Comparison of ENCODE assay signal across 15 cellular contexts in genomic region chr11:115206365-115207022, GRCh38.
A peak's percentile ranks its signal among the peaks of the same experiment; 100 is the strongest.
DNase-seq lines count a peak whose midpoint lies in the region; ATAC-seq and TF ChIP-seq lines count a peak whose summit lies in the region.
"Had no signal": no experiment of that assay in that cellular context is flagged by ENCODE, and none has a peak within 500 bp of the region (broad histone marks: within the 10 kb centered on the region; RNA-seq: fewer than 3 reads in every experiment).

No MANE protein-coding gene starts in this region.

- intact Hi-C loops in cardiac septum (cut with DNase I) = no loop called here

- TF ChIP-seq CTCF in cardiac muscle cell (IDR thresholded peaks at IDR 0.05; ENCODE audit: low read depth, low read length) (no peak), endothelial cell (IDR thresholded peaks at IDR 0.05; ENCODE audit: unreplicated experiment) (no peak), nephron progenitor cell (IDR thresholded peaks at IDR 0.05) (no peak)

- H3K27ac Mint-ChIP-seq in endothelial cell (ENCODE audit: unreplicated experiment) (no peak overlapping the region), nephron progenitor cell (peak overlapping the region; percentile 24)
- H3K27ac Mint-ChIP-seq: CD4-positive, CD25-positive, alpha-beta regulatory T cell had no signal

- H3K4me1 ChIP-seq in cardiac muscle cell (ENCODE audit: low read depth) = peaks cover 51% of the 10 kb centered on the region

- H3K4me1 Mint-ChIP-seq in endothelial cell (ENCODE audit: unreplicated experiment) = peaks cover 39% of the 10 kb centered on the region
- H3K4me1 Mint-ChIP-seq in nephron progenitor cell = peaks cover 89% of the 10 kb centered on the region
- H3K4me1 Mint-ChIP-seq: CD4-positive, CD25-positive, alpha-beta regulatory T cell had no signal

- H3K9me3 Mint-ChIP-seq in endothelial cell (ENCODE audit: unreplicated experiment) (no peaks in the 10 kb centered on the region), nephron progenitor cell (no peaks in the 10 kb centered on the region)

- no peaks in the 10 kb centered on the region for H3K36me3 Mint-ChIP-seq in endothelial cell (ENCODE audit: low read depth, unreplicated experiment)
- peaks cover 46% of the 10 kb centered on the region for H3K36me3 Mint-ChIP-seq in nephron progenitor cell (ENCODE audit: low read depth)
- H3K36me3 Mint-ChIP-seq: CD4-positive, CD25-positive, alpha-beta regulatory T cell had no signal

- DNase-seq in cardiac muscle cell (ENCODE audit: low read depth in 1 of 2, low spot score in 1 of 2) = no peak
- no peak for DNase-seq in cardiac septum (ENCODE audit: low spot score)
- peak; percentile 80 for DNase-seq in SK-N-DZ (ENCODE audit: low spot score)
- no peak for DNase-seq in endothelial cell (ENCODE audit: low spot score)
- no peak for DNase-seq in nephron progenitor cell
- no peak for DNase-seq in NCI-H1105 treated with DMSO at 0.1 percent for 48 hours (lab: John Stamatoyannopoulos, UW)
- no peak for DNase-seq in DMS79 treated with DMSO at 0.1 percent for 48 hours (lab: John Stamatoyannopoulos, UW)
- DNase-seq: 8988T; AML-193; CD4-positive, CD25-positive, alpha-beta regulatory T cell; GM23248; IMR-90 had no signal

- H3K36me3 ChIP-seq in cardiac muscle cell = no peaks in the 10 kb centered on the region
- H3K36me3 ChIP-seq: BLaER1 treated with 17β-estradiol and CSF1 and Interleukin-3, amounts not matched to agents 10 nM and 100 nM had no signal

- peak overlapping the region; percentile 50 for H3K27ac ChIP-seq in cardiac muscle cell
- H3K27ac ChIP-seq: BLaER1 treated with 17β-estradiol and CSF1 and Interleukin-3, amounts not matched to agents 10 nM and 100 nM; GM23248 had no signal

- no peaks in the 10 kb centered on the region for H3K27me3 ChIP-seq in cardiac muscle cell
- H3K27me3 ChIP-seq: BLaER1 treated with 17β-estradiol and CSF1 and Interleukin-3, amounts not matched to agents 10 nM and 100 nM had no signal

- H3K4me3 Mint-ChIP-seq in endothelial cell (ENCODE audit: unreplicated experiment) (peak overlapping the region; percentile 35), nephron progenitor cell (peak overlapping the region; percentile 8)
- H3K4me3 Mint-ChIP-seq: CD4-positive, CD25-positive, alpha-beta regulatory T cell had no signal

- ATAC-seq in GM21447 (IDR thresholded peaks at IDR 0.05; ENCODE audit: unreplicated experiment) = no peak
- ATAC-seq: HCT116 had no signal

- H3K9me3 ChIP-seq in cardiac muscle cell (ENCODE audit: low read depth) = no peaks in the 10 kb centered on the region
- H3K9me3 ChIP-seq: BLaER1 treated with 17β-estradiol and CSF1 and Interleukin-3, amounts not matched to agents 10 nM and 100 nM had no signal

- no peaks in the 10 kb centered on the region for H3K27me3 Mint-ChIP-seq in endothelial cell (ENCODE audit: unreplicated experiment)
- peaks cover 4% of the 10 kb centered on the region for H3K27me3 Mint-ChIP-seq in nephron progenitor cell (ENCODE audit: low read depth, poor library complexity)

- H3K4me3 ChIP-seq in cardiac muscle cell = no peak overlapping the region
- H3K4me3 ChIP-seq: BLaER1 treated with 17β-estradiol and CSF1 and Interleukin-3, amounts not matched to agents 10 nM and 100 nM; GM23248 had no signal
